8 cellular contexts compared by ENCODE assay signal in genomic region chr12:110038741-110039084, GRCh38. TPM values are rescaled to one million over a fixed set of nuclear protein-coding genes. Genes with fewer than 3 reads are reported as not detected.
DNase-seq lines count a peak whose midpoint lies in the region; TF ChIP-seq lines count a peak whose summit lies in the region.

No MANE protein-coding gene starts in this region.

- H3K9me3 ChIP-seq in liver (ENCODE audit: control insufficient read depth in 4 of 4, low read length in 3 of 4) = no peaks in the 10 kb centered on the region
- no peaks in the 10 kb centered on the region for H3K9me3 ChIP-seq in suprapubic skin

- H3K27me3 Mint-ChIP-seq in T-helper 1 cell treated with Interleukin-12 subunit alpha and Interleukin-12 subunit beta and Interleukin-4 antibody, amounts not matched to agents 30 μg/mL and 1 μg/mL, for 36 hours (ENCODE audit: low read depth) = no peaks in the 10 kb centered on the region
- no peaks in the 10 kb centered on the region for H3K27me3 Mint-ChIP-seq in activated naive CD8-positive, alpha-beta T cell treated with anti-CD3 and anti-CD28 coated beads for 36 hours

- TF ChIP-seq EP300 in suprapubic skin (IDR thresholded peaks at IDR 0.05) = no peak

- 45% methylated on average over 5 of the region's 5 CpGs for WGBS in liver
- 59% methylated on average over 5 of the region's 5 CpGs for WGBS in suprapubic skin

- in situ Hi-C loops in KBM-7 (cut with MboI; ENCODE audit: low pct_unique_long_range_greater_than_20kb, low sequenced_read_pairs) = no loop called here

- H3K9me3 Mint-ChIP-seq in T-helper 1 cell treated with Interleukin-12 subunit alpha and Interleukin-12 subunit beta and Interleukin-4 antibody, amounts not matched to agents 30 μg/mL and 1 μg/mL, for 36 hours = no peaks in the 10 kb centered on the region
- no peaks in the 10 kb centered on the region for H3K9me3 Mint-ChIP-seq in activated naive CD8-positive, alpha-beta T cell treated with anti-CD3 and anti-CD28 coated beads for 36 hours

- H3K4me3 Mint-ChIP-seq in T-helper 1 cell treated with Interleukin-12 subunit alpha and Interleukin-12 subunit beta and Interleukin-4 antibody, amounts not matched to agents 30 μg/mL and 1 μg/mL, for 36 hours = no peak overlapping the region
- H3K4me3 Mint-ChIP-seq in activated naive CD8-positive, alpha-beta T cell treated with anti-CD3 and anti-CD28 coated beads for 36 hours = no peak overlapping the region

- H3K27ac ChIP-seq in liver (ENCODE audit: low read depth in 1 of 2, low read length in 2 of 2) (peak overlapping the region; percentile 56 to 72), suprapubic skin (peak overlapping the region; percentile 56)

- H3K27me3 ChIP-seq in liver (ENCODE audit: control insufficient read depth in 4 of 4, insufficient read depth in 4 of 4, low read length in 3 of 4) (no peaks in the 10 kb centered on the region), suprapubic skin (no peaks in the 10 kb centered on the region)

- H3K36me3 ChIP-seq in liver (ENCODE audit: control insufficient read depth in 4 of 4, insufficient read depth in 3 of 4, low read depth in 1 of 4, low read length in 3 of 4) = peaks cover 0 to 17% (median 13%) of the 10 kb centered on the region in 4 donors
- peaks cover 67% of the 10 kb centered on the region for H3K36me3 ChIP-seq in suprapubic skin

- H3K4me3 ChIP-seq in liver (ENCODE audit: low read depth in 1 of 3, low read length in 3 of 3) = no peak overlapping the region
- H3K4me3 ChIP-seq in suprapubic skin = no peak overlapping the region

- H3K4me1 Mint-ChIP-seq in T-helper 1 cell treated with Interleukin-12 subunit alpha and Interleukin-12 subunit beta and Interleukin-4 antibody, amounts not matched to agents 30 μg/mL and 1 μg/mL, for 36 hours (ENCODE audit: low read depth) = peaks cover 46% of the 10 kb centered on the region
- H3K4me1 Mint-ChIP-seq in activated naive CD8-positive, alpha-beta T cell treated with anti-CD3 and anti-CD28 coated beads for 36 hours = peaks cover 30% of the 10 kb centered on the region

- no peak for TF ChIP-seq RAD21 in liver (IDR thresholded peaks at IDR 0.05)

- DNase-seq in T-helper 1 cell (no peak), suprapubic skin (ENCODE audit: low spot score in 2 of 2) (no peak), GM19238 (ENCODE audit: insufficient read length, low spot score) (no peak), KBM-7 (no peak)
- DNase-seq in activated naive CD8-positive, alpha-beta T cell treated with anti-CD3 and anti-CD28 coated beads for 36 hours = no peak
- no peak for DNase-seq in activated CD8-positive, alpha-beta memory T cell treated with anti-CD3 and anti-CD28 coated beads for 24 hours

- peaks cover 7 to 42% (median 28%) of the 10 kb centered on the region in 4 donors for H3K4me1 ChIP-seq in liver (ENCODE audit: control insufficient read depth in 4 of 4, insufficient read depth in 4 of 4, low read length in 3 of 4)
- H3K4me1 ChIP-seq in suprapubic skin = peaks cover 20% of the 10 kb centered on the region

- no peak for TF ChIP-seq POLR2A in suprapubic skin (IDR thresholded peaks at IDR 0.05)

- peaks cover 54% of the 10 kb centered on the region for H3K36me3 Mint-ChIP-seq in T-helper 1 cell treated with Interleukin-12 subunit alpha and Interleukin-12 subunit beta and Interleukin-4 antibody, amounts not matched to agents 30 μg/mL and 1 μg/mL, for 36 hours (ENCODE audit: low read depth)
- H3K36me3 Mint-ChIP-seq in activated naive CD8-positive, alpha-beta T cell treated with anti-CD3 and anti-CD28 coated beads for 36 hours = peaks cover 32% of the 10 kb centered on the region

- H3K9ac ChIP-seq in liver (ENCODE audit: low read depth in 1 of 2, low read length in 2 of 2) = no peak overlapping the region

- H3K27ac Mint-ChIP-seq in T-helper 1 cell treated with Interleukin-12 subunit alpha and Interleukin-12 subunit beta and Interleukin-4 antibody, amounts not matched to agents 30 μg/mL and 1 μg/mL, for 36 hours = peak overlapping the region; percentile 86
- peak overlapping the region; percentile 68 for H3K27ac Mint-ChIP-seq in activated naive CD8-positive, alpha-beta T cell treated with anti-CD3 and anti-CD28 coated beads for 36 hours

- TF ChIP-seq CTCF in liver (IDR thresholded peaks at IDR 0.05; ENCODE audit: low read depth, low read length, missing input control) (no peak), suprapubic skin (IDR thresholded peaks at IDR 0.05) (no peak)

TF ChIP-seq in liver, 16 proteins besides CTCF, POLR2A, EP300 and RAD21:
- TF ChIP-seq SP1 (IDR thresholded peaks at IDR 0.05) = no peak
- TF ChIP-seq ZBTB33 (IDR thresholded peaks at IDR 0.05) = no peak
- TF ChIP-seq NR2F2 (IDR thresholded peaks at IDR 0.05) = no peak
- no peak for TF ChIP-seq HNF4A (conservative IDR thresholded peaks at IDR 0.05)
- no peak for TF ChIP-seq GABPA (IDR thresholded peaks at IDR 0.05 in 1 of 2, conservative IDR thresholded peaks at IDR 0.05 in 1 of 2)
- no peak for TF ChIP-seq TAF1 (conservative IDR thresholded peaks at IDR 0.05)
- TF ChIP-seq EGR1 (IDR thresholded peaks at IDR 0.05; ENCODE audit: low read depth in 2 of 2) = no peak
- TF ChIP-seq ATF3 (IDR thresholded peaks at IDR 0.05) = no peak
- no peak for TF ChIP-seq FOXA1 (IDR thresholded peaks at IDR 0.05)
- no peak for TF ChIP-seq FOXA2 (IDR thresholded peaks at IDR 0.05)
- no peak for TF ChIP-seq REST (IDR thresholded peaks at IDR 0.05)
- no peak for TF ChIP-seq RXRA (IDR thresholded peaks at IDR 0.05)
- no peak for TF ChIP-seq JUND (IDR thresholded peaks at IDR 0.05)

RNA-seq across cellular contexts. Expression of gene C12orf76, which starts 9.6 kb away (rescaled TPM):
- 1 to 10 TPM; 6.6 to 7.3 TPM for total RNA-seq in activated naive CD8-positive, alpha-beta T cell treated with anti-CD3 and anti-CD28 coated beads for 36 hours
- total RNA-seq in liver (10 to 100 TPM in 1 of 2 donors, 1 to 10 TPM in 1; 5.9 to 22.4 TPM), suprapubic skin (10 to 100 TPM in 3 of 4 donors, 1 to 10 TPM in 1; 7.9 to 16.2 (median 10.6) TPM)
- 1 to 10 TPM; 5.6 to 6.4 TPM for polyA plus RNA-seq in liver

RNA-seq across cellular contexts. Expression of gene ANKRD13A, which starts 39.5 kb away (rescaled TPM):
- total RNA-seq in activated naive CD8-positive, alpha-beta T cell treated with anti-CD3 and anti-CD28 coated beads for 36 hours = 10 to 100 TPM; 36.8 to 43.6 TPM
- 10 to 100 TPM; 27.0 to 40.5 TPM for total RNA-seq in liver
- polyA plus RNA-seq in liver = 10 to 100 TPM in 1 of 2 donors, 1 to 10 TPM in 1; 7.0 to 10.5 TPM
- total RNA-seq in suprapubic skin = 100 to 1,000 TPM; 104 to 161 (median 114) TPM

RNA-seq across cellular contexts. Expression of gene GIT2, which starts 42.5 kb away (rescaled TPM):
- 10 to 100 TPM; 50.6 to 51.0 TPM for total RNA-seq in activated naive CD8-positive, alpha-beta T cell treated with anti-CD3 and anti-CD28 coated beads for 36 hours
- 10 to 100 TPM; 22.2 to 30.4 TPM for total RNA-seq in liver
- 10 to 100 TPM in 1 of 2 donors, 1 to 10 TPM in 1; 6.7 to 11.1 TPM for polyA plus RNA-seq in liver
- 10 to 100 TPM; 19.4 to 60.6 (median 35.0) TPM for total RNA-seq in suprapubic skin
